18 cellular contexts compared by ENCODE assay signal in the genomic region with DNA sequence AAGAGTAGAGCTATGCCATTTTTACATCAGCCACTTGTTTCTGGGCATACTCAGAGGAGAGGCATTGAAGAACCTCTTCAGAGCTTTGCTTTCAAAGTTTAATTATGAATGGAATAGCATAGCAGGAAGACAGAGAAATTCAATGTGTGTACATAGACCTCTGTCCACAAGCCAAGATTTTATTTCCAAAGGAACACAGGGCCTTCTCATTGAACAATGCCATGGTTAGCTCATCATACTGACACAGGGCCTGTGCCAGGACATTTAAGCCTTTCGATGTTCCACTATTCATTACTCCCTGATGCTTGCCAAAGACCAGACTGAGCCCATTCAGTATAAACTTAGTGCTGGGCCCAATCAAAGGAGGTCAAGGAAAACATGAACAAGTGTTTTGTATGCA.
DNase-seq lines count a peak whose midpoint lies in the region; ATAC-seq, FAIRE-seq and TF ChIP-seq lines count a peak whose summit lies in the region.
"Had no signal": no experiment of that assay in that cellular context is flagged by ENCODE, and none has a peak within 500 bp of the region (broad histone marks: within the 10 kb centered on the region; RNA-seq: fewer than 3 reads in every experiment).

No MANE protein-coding gene starts in this region.

- DNase-seq in NCI-H1092 treated with DMSO at 0.1 percent for 48 hours (lab: John Stamatoyannopoulos, UW) (peak; percentile 58), astrocyte (ENCODE audit: low read depth) (peak; percentile 1), left cardiac atrium (peak; percentile 31), putamen (ENCODE audit: low spot score) (peak; percentile 93), mesendoderm (no peak), NCI-H1105 (lab: John Stamatoyannopoulos, UW) (no peak)
- no peak for DNase-seq in activated effector memory CD4-positive, alpha-beta T cell treated with anti-CD3 and anti-CD28 coated beads, Interleukin-2, amount 50 U/mL, for 16 hours
- DNase-seq in activated naive CD8-positive, alpha-beta T cell treated with anti-CD3 and anti-CD28 coated beads for 36 hours, result no peak
- DNase-seq: activated CD4-positive, alpha-beta T cell treated with anti-CD3 and anti-CD28 coated beads for 48 hours; activated T-cell treated with anti-CD3 and anti-CD28 coated beads, Interleukin-2, amount 50 U/mL, for 24 hours; amniotic stem cell; BE2C; esophagus squamous epithelium; stimulated activated CD4-positive, alpha-beta T cell treated with anti-CD3 and anti-CD28 coated beads, Interleukin-15, amount 100 ng/mL, for 24 hours had no signal

- peak; percentile 76 to 88 for ATAC-seq in left cardiac atrium
- ATAC-seq: K562 had no signal

- no peaks in the 10 kb centered on the region for H3K79me2 ChIP-seq in astrocyte (ENCODE audit: insufficient read depth, low read length)
- no peaks in the 10 kb centered on the region for H3K79me2 ChIP-seq in mesendoderm (ENCODE audit: control insufficient read depth, insufficient read depth, low read length)

- intact Hi-C loops in left cardiac atrium (cut with DNase I), result no loop called here

- H2AFZ ChIP-seq in astrocyte (ENCODE audit: low read depth, low read length), result no peak overlapping the region

- H3K36me3 ChIP-seq in astrocyte (ENCODE audit: insufficient read depth, low read length), result no peaks in the 10 kb centered on the region
- H3K36me3 ChIP-seq in mesendoderm (ENCODE audit: control insufficient read depth, insufficient read depth, low read length), result no peaks in the 10 kb centered on the region
- H3K36me3 ChIP-seq: BE2C, esophagus squamous epithelium, suprapubic skin had no signal

- WGBS in mesendoderm (ENCODE audit: extremely low coverage, insufficient coverage, low lambda C conversion rate), result no CpG with 5 or more reads among the region's 1 CpG

- no peak overlapping the region for H2BK120ac ChIP-seq in mesendoderm (ENCODE audit: low read depth, low read length)

- H3K4me1 ChIP-seq in astrocyte (ENCODE audit: insufficient read depth, low read length) (no peaks in the 10 kb centered on the region), mesendoderm (ENCODE audit: control insufficient read depth, low read depth, low read length) (no peaks in the 10 kb centered on the region)
- H3K4me1 ChIP-seq: BE2C, suprapubic skin had no signal

- no peak overlapping the region for H2BK15ac ChIP-seq in mesendoderm (replicated peaks; ENCODE audit: low read depth)

- H3K4me1 Mint-ChIP-seq in astrocyte (ENCODE audit: low read depth, unreplicated experiment), result no peaks in the 10 kb centered on the region
- H3K4me1 Mint-ChIP-seq in activated naive CD8-positive, alpha-beta T cell treated with anti-CD3 and anti-CD28 coated beads for 36 hours, result no peaks in the 10 kb centered on the region
- H3K4me1 Mint-ChIP-seq: mesothelial cell of epicardium had no signal

- no peak overlapping the region for H2AK5ac ChIP-seq in mesendoderm (ENCODE audit: low read length)

- H3K18ac ChIP-seq in mesendoderm (ENCODE audit: low read length), result no peak overlapping the region

- H3K56ac ChIP-seq in mesendoderm (ENCODE audit: low read length), result no peak overlapping the region

- H3K27me3 ChIP-seq in astrocyte (ENCODE audit: insufficient read depth, low read length) (no peaks in the 10 kb centered on the region), mesendoderm (ENCODE audit: insufficient read depth, low read length, poor library complexity) (no peaks in the 10 kb centered on the region)
- H3K27me3 ChIP-seq: BE2C, esophagus squamous epithelium, suprapubic skin had no signal

- FAIRE-seq in astrocyte (lab: Jason Lieb, UNC), result no peak
- FAIRE-seq: K562 had no signal

- no peak overlapping the region for H4K5ac ChIP-seq in mesendoderm (ENCODE audit: low read length)

- H3K27ac Mint-ChIP-seq in astrocyte (ENCODE audit: unreplicated experiment), result no peak overlapping the region
- no peak overlapping the region for H3K27ac Mint-ChIP-seq in activated naive CD8-positive, alpha-beta T cell treated with anti-CD3 and anti-CD28 coated beads for 36 hours
- H3K27ac Mint-ChIP-seq: activated T-cell treated with anti-CD3 and anti-CD28 coated beads, Interleukin-2, amount 50 U/mL, for 24 hours; dendritic cell treated with granulocyte-macrophage colony-stimulating factor and Interleukin-4, amounts not matched to agents 40 ng/mL and 50 ng/mL, for 4 days; mesothelial cell of epicardium had no signal

- H3K4me3 Mint-ChIP-seq in astrocyte (ENCODE audit: unreplicated experiment), result no peak overlapping the region
- H3K4me3 Mint-ChIP-seq in activated naive CD8-positive, alpha-beta T cell treated with anti-CD3 and anti-CD28 coated beads for 36 hours, result no peak overlapping the region
- H3K4me3 Mint-ChIP-seq: activated T-cell treated with anti-CD3 and anti-CD28 coated beads, Interleukin-2, amount 50 U/mL, for 24 hours; dendritic cell treated with granulocyte-macrophage colony-stimulating factor and Interleukin-4, amounts not matched to agents 40 ng/mL and 50 ng/mL, for 4 days; mesothelial cell of epicardium had no signal

- H4K20me1 ChIP-seq in astrocyte (ENCODE audit: insufficient read depth, low read length), result no peaks in the 10 kb centered on the region

- H2BK5ac ChIP-seq in mesendoderm (ENCODE audit: low read length), result no peak overlapping the region

- TF ChIP-seq CTCF in astrocyte (IDR thresholded peaks at IDR 0.05; ENCODE audit: insufficient read depth, low read depth, low read length), result no peak

- H3K27ac ChIP-seq in astrocyte (ENCODE audit: low read depth, low read length), result no peak overlapping the region
- H3K27ac ChIP-seq in mesendoderm (ENCODE audit: low read depth, low read length), result no peak overlapping the region
- H3K27ac ChIP-seq: esophagus squamous epithelium, suprapubic skin had no signal

- H3K9ac ChIP-seq in astrocyte (ENCODE audit: low read length), result no peak overlapping the region
- no peak overlapping the region for H3K9ac ChIP-seq in mesendoderm (ENCODE audit: low read length)

- H3K23ac ChIP-seq in mesendoderm (ENCODE audit: low read length), result no peak overlapping the region

- no peaks in the 10 kb centered on the region for H3K79me1 ChIP-seq in mesendoderm (ENCODE audit: low read length)

- H3K36me3 Mint-ChIP-seq in astrocyte (ENCODE audit: low read depth, unreplicated experiment), result peaks cover 2% of the 10 kb centered on the region
- peaks cover 3% of the 10 kb centered on the region for H3K36me3 Mint-ChIP-seq in activated naive CD8-positive, alpha-beta T cell treated with anti-CD3 and anti-CD28 coated beads for 36 hours

- no peaks in the 10 kb centered on the region for H3K27me3 Mint-ChIP-seq in astrocyte (ENCODE audit: low read depth, unreplicated experiment)
- no peaks in the 10 kb centered on the region for H3K27me3 Mint-ChIP-seq in activated naive CD8-positive, alpha-beta T cell treated with anti-CD3 and anti-CD28 coated beads for 36 hours
- H3K27me3 Mint-ChIP-seq: activated T-cell treated with anti-CD3 and anti-CD28 coated beads, Interleukin-2, amount 50 U/mL, for 24 hours; dendritic cell treated with granulocyte-macrophage colony-stimulating factor and Interleukin-4, amounts not matched to agents 40 ng/mL and 50 ng/mL, for 4 days had no signal

- no peak overlapping the region for H3K4me2 ChIP-seq in astrocyte (ENCODE audit: low read length)
- no peak overlapping the region for H3K4me2 ChIP-seq in mesendoderm (ENCODE audit: low read length)

- no peaks in the 10 kb centered on the region for H3K9me3 Mint-ChIP-seq in astrocyte (ENCODE audit: unreplicated experiment)
- no peaks in the 10 kb centered on the region for H3K9me3 Mint-ChIP-seq in activated naive CD8-positive, alpha-beta T cell treated with anti-CD3 and anti-CD28 coated beads for 36 hours
- H3K9me3 Mint-ChIP-seq: activated T-cell treated with anti-CD3 and anti-CD28 coated beads, Interleukin-2, amount 50 U/mL, for 24 hours; dendritic cell treated with granulocyte-macrophage colony-stimulating factor and Interleukin-4, amounts not matched to agents 40 ng/mL and 50 ng/mL, for 4 days had no signal

- H4K8ac ChIP-seq in mesendoderm (ENCODE audit: low read depth, low read length), result no peak overlapping the region

- H3K4ac ChIP-seq in mesendoderm (ENCODE audit: low read depth, low read length), result no peak overlapping the region

- no peak overlapping the region for H3K4me3 ChIP-seq in astrocyte (ENCODE audit: insufficient read depth, low read depth, low read length)
- H3K4me3 ChIP-seq in mesendoderm (ENCODE audit: low read length), result no peak overlapping the region
- H3K4me3 ChIP-seq: esophagus squamous epithelium, K562, suprapubic skin had no signal

- no peaks in the 10 kb centered on the region for H3K9me3 ChIP-seq in astrocyte (ENCODE audit: insufficient read depth, low read depth, low read length)
- H3K9me3 ChIP-seq: BE2C, esophagus squamous epithelium, suprapubic skin had no signal

Comparison
In these comparisons a context has a peak if more than half of its experiments do, and no peak if none do; other contexts are left out.
1. DNase-seq: peak in NCI-H1092 treated with DMSO at 0.1 percent for 48 hours (single experiment), astrocyte (single experiment), left cardiac atrium (single experiment) and putamen (single experiment); none in activated effector memory CD4-positive, alpha-beta T cell treated with anti-CD3 and anti-CD28 coated beads, Interleukin-2, amount 50 U/mL, for 16 hours (single experiment), activated naive CD8-positive, alpha-beta T cell treated with anti-CD3 and anti-CD28 coated beads for 36 hours (single experiment), mesendoderm (single experiment) and NCI-H1105 (single experiment).